Comparison of ENCODE assay signal across 14 cellular contexts in genomic region chr10:21514808-21515580, GRCh38. TPM values are rescaled to one million over a fixed set of nuclear protein-coding genes. Genes with fewer than 3 reads are reported as not detected.
A peak's percentile ranks its signal among the peaks of the same experiment; 100 is the strongest.
DNase-seq lines count a peak whose midpoint lies in the region; ATAC-seq and TF ChIP-seq lines count a peak whose summit lies in the region.
"Had no signal": no experiment of that assay in that cellular context is flagged by ENCODE, and none has a peak within 500 bp of the region (broad histone marks: within the 10 kb centered on the region; RNA-seq: fewer than 3 reads in every experiment).

No MANE protein-coding gene starts in this region.

- H3K4me3 Mint-ChIP-seq in HFFc6, result peak overlapping the region; percentile 90

- peak overlapping the region; percentile 92 for H3K27ac ChIP-seq in ectodermal cell (ENCODE audit: insufficient read depth, low read depth, low read length, poor library complexity, severe bottlenecking)
- peak overlapping the region; percentile 64 for H3K27ac ChIP-seq in mesodermal cell (ENCODE audit: low read depth, low read length, severe bottlenecking)

- no peaks in the 10 kb centered on the region for H3K9me3 ChIP-seq in ectodermal cell (ENCODE audit: control insufficient read depth, low read length)
- no peaks in the 10 kb centered on the region for H3K9me3 ChIP-seq in mesodermal cell (ENCODE audit: control insufficient read depth, low read length)

- H3K9me3 Mint-ChIP-seq in HFFc6, result no peaks in the 10 kb centered on the region

- H3K4me1 Mint-ChIP-seq in HFFc6 (ENCODE audit: low read depth), result peaks cover 64% of the 10 kb centered on the region

- no peaks in the 10 kb centered on the region for H3K36me3 Mint-ChIP-seq in HFFc6 (ENCODE audit: low read depth)

- H3K36me3 ChIP-seq in ectodermal cell (ENCODE audit: control insufficient read depth, insufficient read depth, low read length) (peaks cover 48% of the 10 kb centered on the region), mesodermal cell (ENCODE audit: control insufficient read depth, insufficient read depth, low read length) (no peaks in the 10 kb centered on the region)

- TF ChIP-seq CTCF in HFFc6 (IDR thresholded peaks at IDR 0.05), result no peak

- H3K4me3 ChIP-seq in ectodermal cell (ENCODE audit: insufficient read depth, low read depth, low read length) (peak overlapping the region; percentile 80), mesodermal cell (ENCODE audit: extremely low read depth, insufficient read depth, low read length, poor library complexity, severe bottlenecking) (peak overlapping the region; percentile 56)

- no peaks in the 10 kb centered on the region for H3K27me3 ChIP-seq in ectodermal cell (ENCODE audit: control insufficient read depth, insufficient read depth, low read length, poor library complexity, severe bottlenecking)

- H3K27me3 Mint-ChIP-seq in HFFc6 (ENCODE audit: insufficient read depth), result no peaks in the 10 kb centered on the region

- ATAC-seq in HG02759 (IDR thresholded peaks at IDR 0.05; ENCODE audit: unreplicated experiment) (no peak), GM18519 (IDR thresholded peaks at IDR 0.05; ENCODE audit: low FRiP score, unreplicated experiment) (no peak)
- ATAC-seq: stimulated activated naive CD8-positive, alpha-beta T cell treated with anti-CD3 and anti-CD28 coated beads, Interleukin-15, Interleukin-2, amounts not matched to agents 100 U/mL and 50 U/mL, for 24 hours had no signal

- peak; percentile 4 for DNase-seq in A172 (ENCODE audit: low spot score)
- DNase-seq in HFFc6, result no peak
- no peak for DNase-seq in Kasumi-1 (lab: John Stamatoyannopoulos, UW)
- DNase-seq in dermis blood vessel endothelial cell, result no peak
- DNase-seq: activated naive CD4-positive, alpha-beta T cell; HCEC 1CT; NCI-H446; SIG-M5; stimulated activated naive CD8-positive, alpha-beta T cell treated with anti-CD3 and anti-CD28 coated beads, Interleukin-15, Interleukin-2, amounts not matched to agents 100 U/mL and 50 U/mL, for 24 hours had no signal

- H3K4me1 ChIP-seq in ectodermal cell (ENCODE audit: control insufficient read depth, insufficient read depth, low read length) (peaks cover 3% of the 10 kb centered on the region), mesodermal cell (ENCODE audit: control insufficient read depth, insufficient read depth, low read length, poor library complexity, severe bottlenecking) (peaks cover 27% of the 10 kb centered on the region)

- H3K27ac Mint-ChIP-seq in HFFc6, result no peak overlapping the region; the same call in 1 of the 2 replicates
- H3K27ac Mint-ChIP-seq: B cell had no signal

- WGBS in ectodermal cell, 2 experiments, result 3 to 4% methylated on average over 9 to 13 of the region's 13 CpGs
- 6 to 8% methylated on average over 2 to 3 of the region's 13 CpGs for WGBS in mesodermal cell (ENCODE audit: insufficient coverage in 2 of 2), 2 experiments

RNA-seq across cellular contexts. Expression of gene SKIDA1, which starts 10.5 kb away (rescaled TPM):
- 0.53 and 2.4 TPM in 2 replicates for total RNA-seq in A172 (2014; rRNA removed; shearing (Covaris generic))
- under 1 TPM; 0.35 to 0.71 (median 0.46) TPM for total RNA-seq in HFFc6 (2021; fragmentation: NEBNext Ultra II Directional; extraction: Animal tissue kit (Norgen Biotek cat#: 25700))
- 126 TPM for polyA plus RNA-seq in ectodermal cell (2013, experiment 1 of 4)
- 107 TPM for polyA plus RNA-seq in ectodermal cell (2013, experiment 2 of 4)
- 98.2 TPM for polyA plus RNA-seq in ectodermal cell (2013, experiment 3 of 4)
- polyA plus RNA-seq in ectodermal cell (2013, experiment 4 of 4), result 116 TPM
- 11.4 TPM for polyA plus RNA-seq in mesodermal cell (2013, experiment 1 of 2)
- polyA plus RNA-seq in mesodermal cell (2013, experiment 2 of 2), result 10.3 TPM
- total RNA-seq in dermis blood vessel endothelial cell, result 1.0 and 2.6 TPM in 2 replicates

RNA-seq across cellular contexts. Expression of gene MLLT10, which starts 19.0 kb away (rescaled TPM):
- total RNA-seq in A172 (2014; rRNA removed; shearing (Covaris generic)), result 22.7 and 26.0 TPM in 2 replicates
- total RNA-seq in HFFc6 (2021; fragmentation: NEBNext Ultra II Directional; extraction: Animal tissue kit (Norgen Biotek cat#: 25700)), result 10 to 100 TPM; 21.8 to 25.2 (median 22.9) TPM
- 56.5 TPM for polyA plus RNA-seq in ectodermal cell (2013, experiment 1 of 4)
- polyA plus RNA-seq in ectodermal cell (2013, experiment 2 of 4), result 63.5 TPM
- 51.2 TPM for polyA plus RNA-seq in ectodermal cell (2013, experiment 3 of 4)
- polyA plus RNA-seq in ectodermal cell (2013, experiment 4 of 4), result 51.5 TPM
- polyA plus RNA-seq in mesodermal cell (2013, experiment 1 of 2), result 45.1 TPM
- polyA plus RNA-seq in mesodermal cell (2013, experiment 2 of 2), result 40.1 TPM
- 35.4 and 48.9 TPM in 2 replicates for total RNA-seq in dermis blood vessel endothelial cell
